Comparison of ENCODE assay signal across 11 cellular contexts in genomic region chr2:180360283-180360618, GRCh38.
A peak's percentile ranks its signal among the peaks of the same experiment; 100 is the strongest.
DNase-seq lines count a peak whose midpoint lies in the region; ATAC-seq and TF ChIP-seq lines count a peak whose summit lies in the region.
"Had no signal": no experiment of that assay in that cellular context is flagged by ENCODE, and none has a peak within 500 bp of the region (broad histone marks: within the 10 kb centered on the region; RNA-seq: fewer than 3 reads in every experiment).

No MANE protein-coding gene starts in this region.

- H3K27me3 ChIP-seq in brain microvascular endothelial cell (replicated peaks): no peaks in the 10 kb centered on the region
- H3K27me3 ChIP-seq in colonic mucosa: no peaks in the 10 kb centered on the region
- H3K27me3 ChIP-seq in WERI-Rb-1 (ENCODE audit: insufficient read depth, low read depth, severe bottlenecking): no peaks in the 10 kb centered on the region
- H3K27me3 ChIP-seq: heart right ventricle had no signal

- no peaks in the 10 kb centered on the region for H3K4me1 ChIP-seq in mucosa of descending colon (ENCODE audit: low read depth)
- H3K4me1 ChIP-seq in colonic mucosa: no peaks in the 10 kb centered on the region
- H3K4me1 ChIP-seq: heart right ventricle had no signal

- no peak overlapping the region for H3K4me3 ChIP-seq in mucosa of descending colon
- H3K4me3 ChIP-seq in brain microvascular endothelial cell (ENCODE audit: low read depth, low read length): no peak overlapping the region
- no peak overlapping the region for H3K4me3 ChIP-seq in colonic mucosa
- H3K4me3 ChIP-seq in WERI-Rb-1 (ENCODE audit: low read depth, low read length): no peak overlapping the region
- H3K4me3 ChIP-seq: heart right ventricle had no signal

- DNase-seq in mucosa of descending colon (no peak), brain microvascular endothelial cell (no peak), HuH-7 (ENCODE audit: low spot score) (no peak), colonic mucosa (no peak), WERI-Rb-1 (no peak)
- DNase-seq: effector memory CD4-positive, alpha-beta T cell; heart right ventricle; stimulated activated CD4-positive, alpha-beta T cell treated with anti-CD3 and anti-CD28 coated beads, Interleukin-4, amount 100 ng/mL, for 24 hours had no signal

- H3K27ac ChIP-seq in brain microvascular endothelial cell (no peak overlapping the region), colonic mucosa (no peak overlapping the region), WERI-Rb-1 (no peak overlapping the region)
- H3K27ac ChIP-seq: heart right ventricle had no signal

- intact Hi-C loops in mucosa of descending colon (cut with DNase I, micrococcal nuclease) (no loop called here), colonic mucosa (cut with DNase I) (no loop called here)

- ATAC-seq in GM18909 (IDR thresholded peaks at IDR 0.05; ENCODE audit: poor library complexity, unreplicated experiment) (peak; percentile 56), GM21723 (IDR thresholded peaks at IDR 0.05; ENCODE audit: unreplicated experiment) (peak; percentile 50), HG03196 (IDR thresholded peaks at IDR 0.05; ENCODE audit: unreplicated experiment) (peak; percentile 36), mucosa of descending colon (peak; percentile 39)
- ATAC-seq: heart right ventricle had no signal

- in situ Hi-C loops in brain microvascular endothelial cell (cut with HindIII; ENCODE audit: low pct_ligation_motif_present, low sequenced_read_pairs): no loop called here

- H3K36me3 ChIP-seq in mucosa of descending colon (ENCODE audit: low read depth) (no peaks in the 10 kb centered on the region), brain microvascular endothelial cell (replicated peaks) (no peaks in the 10 kb centered on the region), colonic mucosa (no peaks in the 10 kb centered on the region), WERI-Rb-1 (no peaks in the 10 kb centered on the region)
- H3K36me3 ChIP-seq: heart right ventricle had no signal

- TF ChIP-seq CTCF in mucosa of descending colon (IDR thresholded peaks at IDR 0.05): no peak
- no peak for TF ChIP-seq CTCF in brain microvascular endothelial cell (IDR thresholded peaks at IDR 0.05; ENCODE audit: low read depth, low read length, missing control alignments)
- TF ChIP-seq CTCF in colonic mucosa (IDR thresholded peaks at IDR 0.05): no peak
- TF ChIP-seq CTCF in WERI-Rb-1 (IDR thresholded peaks at IDR 0.05; ENCODE audit: low read depth, low read length): no peak

- H3K9me3 ChIP-seq in mucosa of descending colon: no peaks in the 10 kb centered on the region
- no peaks in the 10 kb centered on the region for H3K9me3 ChIP-seq in colonic mucosa
- no peaks in the 10 kb centered on the region for H3K9me3 ChIP-seq in WERI-Rb-1 (ENCODE audit: severe bottlenecking)

- no peak overlapping the region for H3K9ac ChIP-seq in colonic mucosa (ENCODE audit: low read depth in 2 of 2, low read length in 2 of 2)
